In genomic region chr17:3817851-3818605, GRCh38 we compare ENCODE assay signal across 14 cellular contexts.
"Had no signal": no experiment of that assay in that cellular context is flagged by ENCODE, and none has a peak within 500 bp of the region (broad histone marks: within the 10 kb centered on the region; RNA-seq: fewer than 3 reads in every experiment).

No MANE protein-coding gene starts in this region.

- H3K4me3 ChIP-seq: body of pancreas, lower lobe of right lung, mucosa of descending colon, psoas muscle, SJSA1 had no signal

- H3K27ac ChIP-seq: body of pancreas, lower lobe of right lung, psoas muscle had no signal

- H3K27me3 ChIP-seq: body of pancreas, SJSA1 had no signal

- H3K4me1 ChIP-seq: body of pancreas, lower lobe of right lung had no signal

- DNase-seq: activated CD4-positive, alpha-beta memory T cell treated with anti-CD3 and anti-CD28 coated beads, Interleukin-2, amount 10 ng/mL, durations not matched to agents 7 days and 5 days; activated CD4-positive, CD25-positive, alpha-beta regulatory T cell treated with anti-CD3 and anti-CD28 coated beads, Interleukin-2, amount 50 U/mL, for 72 hours; activated CD8-positive, alpha-beta memory T cell treated with anti-CD3 and anti-CD28 coated beads, Interleukin-2, amount 50 U/mL, for 4 hours; activated naive CD4-positive, alpha-beta T cell treated with Interleukin-2 at 50 U/mL for 16 hours; body of pancreas; effector memory CD8-positive, alpha-beta T cell; islet precursor cell; lower lobe of right lung; mucosa of descending colon; natural killer cell; psoas muscle; stimulated activated CD4-positive, alpha-beta T cell treated with anti-CD3 and anti-CD28 coated beads, Interleukin-2, amount 100 ng/mL, for 48 hours; SW 1271 had no signal

- H3K9me3 ChIP-seq: body of pancreas, lower lobe of right lung, mucosa of descending colon, psoas muscle, SJSA1 had no signal

- ATAC-seq: body of pancreas; effector memory CD8-positive, alpha-beta T cell; lower lobe of right lung; mucosa of descending colon; natural killer cell; psoas muscle had no signal
